In genomic region chr18:31526374-31526773, GRCh38 we compare ENCODE assay signal across 30 cellular contexts. TPM values are rescaled to one million over a fixed set of nuclear protein-coding genes. Genes with fewer than 3 reads are reported as not detected.
"Had no signal": no experiment of that assay in that cellular context is flagged by ENCODE, and none has a peak within 500 bp of the region (broad histone marks: within the 10 kb centered on the region; RNA-seq: fewer than 3 reads in every experiment).

No MANE protein-coding gene starts in this region.

- H3K4me3 ChIP-seq: ascending aorta, cardiac muscle cell had no signal

- DNase-seq: activated B cell treated with CpG ODN at 0.5 μM for 24 hours; activated CD4-positive, alpha-beta memory T cell treated with anti-CD3 and anti-CD28 coated beads for 36 hours; activated CD4-positive, alpha-beta T cell treated with anti-CD3 and anti-CD28 coated beads for 4 hours; activated CD4-positive, alpha-beta T cell treated with anti-CD3 and anti-CD28 coated beads, Interleukin-2, amount 10 ng/mL, durations not matched to agents 24 days and 14 days; activated CD4-positive, alpha-beta T cell treated with anti-CD3 and anti-CD28 coated beads, Interleukin-2, amount 50 U/mL, for 1 hour; activated CD4-positive, alpha-beta T cell treated with anti-CD3 and anti-CD28 coated beads, Interleukin-2, amount 50 U/mL, for 4 hours; activated CD4-positive, CD25-positive, alpha-beta regulatory T cell treated with anti-CD3 and anti-CD28 coated beads, Interleukin-2, amount 50 U/mL, for 72 hours; activated CD8-positive, alpha-beta memory T cell treated with anti-CD3 and anti-CD28 coated beads, Interleukin-2, amount 50 U/mL, for 4 hours; activated CD8-positive, alpha-beta T cell treated with anti-CD3 and anti-CD28 coated beads for 36 hours; activated effector memory CD4-positive, alpha-beta T cell treated with Interleukin-2 at 50 U/mL for 16 hours; activated gamma-delta T cell; activated naive CD4-positive, alpha-beta T cell treated with anti-CD3 and anti-CD28 coated beads, Interleukin-2, amount 10 ng/mL, durations not matched to agents 7 days and 5 days; activated naive CD4-positive, alpha-beta T cell treated with Interleukin-2 at 50 U/mL for 16 hours; activated naive CD8-positive, alpha-beta T cell treated with anti-CD3 and anti-CD28 coated beads, Interleukin-2, amount 10 ng/mL, durations not matched to agents 7 days and 5 days; activated naive CD8-positive, alpha-beta T cell treated with anti-CD3 and anti-CD28 coated beads, Interleukin-2, amount 50 U/mL, for 24 hours; activated T-cell treated with anti-CD3 and anti-CD28 coated beads for 4 hours; activated T-cell treated with anti-CD3 and anti-CD28 coated beads, Interleukin-2, amount 50 U/mL, for 1 hour; activated T-cell treated with anti-CD3 and anti-CD28 coated beads, Interleukin-2, amount 50 U/mL, for 4 hours; activated T-cell treated with anti-CD3 and anti-CD28 coated beads, Interleukin-2, amount 50 U/mL, for 72 hours; amygdala; anterior cingulate cortex; caudate nucleus; cerebellar nuclear complex; T-helper 2 cell; T-helper 9 cell had no signal

- H3K36me3 ChIP-seq: ascending aorta had no signal

- H3K27me3 ChIP-seq: ascending aorta, cardiac muscle cell had no signal

- H3K4me1 ChIP-seq: ascending aorta had no signal

- FAIRE-seq: bronchial epithelial cell, TTC549 had no signal

- H3K27ac ChIP-seq: ascending aorta, cardiac muscle cell, VCaP had no signal

- ATAC-seq: activated CD8-positive, alpha-beta T cell treated with anti-CD3 and anti-CD28 coated beads for 36 hours; activated naive CD8-positive, alpha-beta T cell treated with anti-CD3 and anti-CD28 coated beads, Interleukin-2, amount 50 U/mL, for 24 hours; activated T-cell treated with anti-CD3 and anti-CD28 coated beads, Interleukin-2, amount 50 U/mL, for 4 hours; activated T-cell treated with anti-CD3 and anti-CD28 coated beads, Interleukin-2, amount 50 U/mL, for 72 hours had no signal

- H3K9me3 ChIP-seq: ascending aorta had no signal

RNA-seq across cellular contexts. Expression of gene DSG2, which starts 28.4 kb away (rescaled TPM):
- total RNA-seq: activated B cell treated with CpG ODN at 0.5 μM for 24 hours had no signal
